In genomic region chr5:127892467-127893207, GRCh38 we compare ENCODE assay signal across 9 cellular contexts.
DNase-seq lines count a peak whose midpoint lies in the region; ATAC-seq, FAIRE-seq and TF ChIP-seq lines count a peak whose summit lies in the region.
"Had no signal": no experiment of that assay in that cellular context is flagged by ENCODE, and none has a peak within 500 bp of the region (broad histone marks: within the 10 kb centered on the region; RNA-seq: fewer than 3 reads in every experiment).

No MANE protein-coding gene starts in this region.

- in situ Hi-C loops in HepG2 (cut with HindIII; ENCODE audit: extremely low pct_ligation_motif_present, low pct_unique_long_range_greater_than_20kb): loop anchor here (25.0 kb wide), 1 partner anchor 195 kb away; the partner anchor contains the start of gene SLC12A2

- H3K36me3 ChIP-seq in CD8-positive, alpha-beta memory T cell (ENCODE audit: insufficient read depth, low read length): no peaks in the 10 kb centered on the region
- no peaks in the 10 kb centered on the region for H3K36me3 ChIP-seq in astrocyte (ENCODE audit: insufficient read depth, low read length)
- no peaks in the 10 kb centered on the region for H3K36me3 ChIP-seq in HepG2 (replicated peaks in 1 of 2; ENCODE audit: control insufficient read depth in 1 of 2, insufficient read depth in 2 of 2, low read length in 2 of 2)

- peaks cover 1 to 5% of the 10 kb centered on the region in 2 donors for H3K27me3 Mint-ChIP-seq in CD8-positive, alpha-beta memory T cell
- no peaks in the 10 kb centered on the region for H3K27me3 Mint-ChIP-seq in astrocyte (ENCODE audit: low read depth, unreplicated experiment)

- H4K20me1 ChIP-seq in astrocyte (ENCODE audit: insufficient read depth, low read length) (no peaks in the 10 kb centered on the region), HepG2 (ENCODE audit: insufficient read depth, low read length) (no peaks in the 10 kb centered on the region)

- no peak for TF ChIP-seq RAD21 in HepG2 (CRISPR knock-in tag; IDR thresholded peaks at IDR 0.05)

- CTCF ChIA-PET in CD8-positive, alpha-beta memory T cell (lab: Charles Lee): interaction anchor here (1.3 kb wide), 1 partner anchor 17 kb away, joined by 3 read pairs; no protein-coding TSS in a partner anchor
- CTCF ChIA-PET in HepG2 (lab: Yijun Ruan, JAX; ENCODE audit: low intra/inter-chr PET ratio, low total read pairs): no interaction called here

- H3K9ac ChIP-seq in astrocyte (ENCODE audit: low read length): no peak overlapping the region
- no peak overlapping the region for H3K9ac ChIP-seq in HepG2 (ENCODE audit: insufficient read depth, low read depth, low read length)

- H3K9me3 ChIP-seq in CD8-positive, alpha-beta memory T cell (ENCODE audit: low read length): no peaks in the 10 kb centered on the region
- H3K9me3 ChIP-seq in astrocyte (ENCODE audit: insufficient read depth, low read depth, low read length): no peaks in the 10 kb centered on the region
- no peaks in the 10 kb centered on the region for H3K9me3 ChIP-seq in HepG2 (ENCODE audit: low read length)

- peaks cover 0 to 1% (median 0%) of the 10 kb centered on the region in 5 donors for H3K9me3 Mint-ChIP-seq in CD8-positive, alpha-beta memory T cell
- no peaks in the 10 kb centered on the region for H3K9me3 Mint-ChIP-seq in astrocyte (ENCODE audit: unreplicated experiment)

- no TSS peak for BruUV-seq in HepG2 (replicated peaks; lab: Mats Ljungman, UMichigan)

- H3K4me2 ChIP-seq in astrocyte (ENCODE audit: low read length) (peak overlapping the region; percentile 49), HepG2 (ENCODE audit: low read depth, low read length) (no peak overlapping the region)

- no peak for TF ChIP-seq EP300 in HepG2 (IDR thresholded peaks at IDR 0.05; ENCODE audit: low read depth in 2 of 2, low read length in 2 of 2)
- no peak for TF ChIP-seq EP300 in HepG2 (CRISPR knock-in tag; IDR thresholded peaks at IDR 0.05; ENCODE audit: borderline replicate concordance)

- H3K36me3 Mint-ChIP-seq in CD8-positive, alpha-beta memory T cell: peaks cover 0 to 3% (median 0%) of the 10 kb centered on the region in 3 donors
- no peaks in the 10 kb centered on the region for H3K36me3 Mint-ChIP-seq in astrocyte (ENCODE audit: low read depth, unreplicated experiment)

- TF ChIP-seq CTCF in astrocyte (IDR thresholded peaks at IDR 0.05; ENCODE audit: insufficient read depth, low read depth, low read length) (no peak), HepG2 (CRISPR knock-in tag; IDR thresholded peaks at IDR 0.05) (no peak)

- H3K79me2 ChIP-seq in astrocyte (ENCODE audit: insufficient read depth, low read length): no peaks in the 10 kb centered on the region
- no peaks in the 10 kb centered on the region for H3K79me2 ChIP-seq in HepG2 (ENCODE audit: insufficient read depth, low read length)

- 5% methylated on average over 5 of the region's 6 CpGs for WGBS in HepG2 (ENCODE audit: low lambda C conversion rate)

- peak overlapping the region in 3 of 7 donors; percentile 24 to 29 (median 28) for H3K4me3 Mint-ChIP-seq in CD8-positive, alpha-beta memory T cell
- no peak overlapping the region for H3K4me3 Mint-ChIP-seq in astrocyte (ENCODE audit: unreplicated experiment)

- no peak for TF ChIP-seq POLR2A in HepG2 (IDR thresholded peaks at IDR 0.05; ENCODE audit: insufficient read depth in 1 of 2, low read depth in 2 of 2, low read length in 2 of 2)

- peak in 1 of 5 donors; percentile 13 for DNase-seq in CD8-positive, alpha-beta memory T cell
- DNase-seq in HTR-8/SVneo (ENCODE audit: insufficient read length, low spot score) (peak; percentile 56), astrocyte (ENCODE audit: low read depth) (peak; percentile 77), HepG2 (ENCODE audit: low spot score) (peak; percentile 29), mesenteric fat pad (ENCODE audit: low spot score) (no peak), NCI-H1092 treated with DMSO at 0.1 percent for 48 hours (lab: John Stamatoyannopoulos, UW) (no peak)
- no peak for DNase-seq in effector CD4-positive, alpha-beta T cell

- peaks cover 5 to 22% (median 12%) of the 10 kb centered on the region in 3 donors for H3K4me1 Mint-ChIP-seq in CD8-positive, alpha-beta memory T cell
- H3K4me1 Mint-ChIP-seq in astrocyte (ENCODE audit: low read depth, unreplicated experiment): no peaks in the 10 kb centered on the region

- no peaks in the 10 kb centered on the region for H3K4me1 ChIP-seq in CD8-positive, alpha-beta memory T cell (ENCODE audit: insufficient read depth, low read length)
- H3K4me1 ChIP-seq in astrocyte (ENCODE audit: insufficient read depth, low read length) (peaks cover 14% of the 10 kb centered on the region), HepG2 (ENCODE audit: insufficient read depth, low read length) (peaks cover 4% of the 10 kb centered on the region; the same call in 1 of the 2 replicates)

- POLR2A ChIA-PET in CD8-positive, alpha-beta memory T cell (lab: Charles Lee): no interaction called here
- POLR2A ChIA-PET in HepG2 (lab: Yijun Ruan, JAX): no interaction called here

- H2AFZ ChIP-seq in astrocyte (ENCODE audit: low read depth, low read length) (no peak overlapping the region), HepG2 (ENCODE audit: low read length) (no peak overlapping the region)

- FAIRE-seq in HTR-8/SVneo (lab: Jason Lieb, UNC) (no peak), astrocyte (lab: Jason Lieb, UNC) (peak; percentile 49), HepG2 (lab: Jason Lieb, UNC) (no peak)

- H3K27ac ChIP-seq in CD8-positive, alpha-beta memory T cell (ENCODE audit: low read depth, low read length): no peak overlapping the region
- H3K27ac ChIP-seq in astrocyte (ENCODE audit: low read depth, low read length): no peak overlapping the region
- H3K27ac ChIP-seq in HepG2 (ENCODE audit: extremely low read length, insufficient read depth, low read length): no peak overlapping the region

- no peak overlapping the region for H3K4me3 ChIP-seq in CD8-positive, alpha-beta memory T cell (ENCODE audit: low read length)
- H3K4me3 ChIP-seq in astrocyte (ENCODE audit: insufficient read depth, low read depth, low read length): no peak overlapping the region
- H3K4me3 ChIP-seq in HepG2 (replicated peaks in 1 of 3; ENCODE audit: insufficient read depth in 1 of 3, low read depth in 2 of 3, low read length in 3 of 3): no peak overlapping the region

- H3K27ac Mint-ChIP-seq in CD8-positive, alpha-beta memory T cell: peak overlapping the region in 5 of 8 donors; percentile 11 to 54 (median 22)
- no peak overlapping the region for H3K27ac Mint-ChIP-seq in astrocyte (ENCODE audit: unreplicated experiment)

- no peak for ATAC-seq in HepG2
- ATAC-seq in GM21825 (IDR thresholded peaks at IDR 0.05; ENCODE audit: unreplicated experiment): no peak
- ATAC-seq: Panc1 had no signal

- intact Hi-C loops in HepG2 (cut with micrococcal nuclease; ENCODE audit: unreplicated experiment): no loop called here

- H3K27me3 ChIP-seq in CD8-positive, alpha-beta memory T cell (ENCODE audit: insufficient read depth, low read length, poor library complexity, severe bottlenecking): no peaks in the 10 kb centered on the region
- no peaks in the 10 kb centered on the region for H3K27me3 ChIP-seq in astrocyte (ENCODE audit: insufficient read depth, low read length)
- H3K27me3 ChIP-seq in HepG2 (ENCODE audit: control insufficient read depth in 1 of 2, insufficient read depth in 2 of 2, low read length in 2 of 2): peaks cover 0 to 5% of the 10 kb centered on the region in 2 experiments; a peak in 1 of 5 replicates

TF ChIP-seq in HepG2, 621 proteins besides CTCF, POLR2A, EP300 and RAD21 (continues in another document):
- TF ChIP-seq RFX3 (CRISPR knock-in tag; IDR thresholded peaks at IDR 0.05) (no peak), SNAPC5 (CRISPR knock-in tag; IDR thresholded peaks at IDR 0.05; ENCODE audit: borderline replicate concordance) (no peak), SIX1 (CRISPR knock-in tag; IDR thresholded peaks at IDR 0.05; ENCODE audit: borderline replicate concordance) (no peak), ZNF136 (CRISPR knock-in tag; IDR thresholded peaks at IDR 0.05; ENCODE audit: low read depth) (no peak), ZNF160 (CRISPR knock-in tag; IDR thresholded peaks at IDR 0.05) (no peak), CBFB (CRISPR knock-in tag; IDR thresholded peaks at IDR 0.05) (no peak), ZNF12 (CRISPR knock-in tag; IDR thresholded peaks at IDR 0.05) (no peak), ZNF331 (CRISPR knock-in tag; IDR thresholded peaks at IDR 0.05) (no peak), SP5 (CRISPR knock-in tag; IDR thresholded peaks at IDR 0.05; ENCODE audit: borderline replicate concordance, low read depth) (no peak), ZNF317 (CRISPR knock-in tag; IDR thresholded peaks at IDR 0.05) (no peak), AGO1 (IDR thresholded peaks at IDR 0.05; ENCODE audit: low read depth, low read length, poor library complexity, severe bottlenecking) (no peak), MYPOP (CRISPR knock-in tag; IDR thresholded peaks at IDR 0.05) (no peak), ATF2 (CRISPR knock-in tag; IDR thresholded peaks at IDR 0.05) (no peak), ZNF232 (CRISPR knock-in tag; IDR thresholded peaks at IDR 0.05; ENCODE audit: borderline replicate concordance) (no peak)

Comparison
In these comparisons a context has a peak if more than half of its experiments do, and no peak if none do; other contexts are left out.
1. DNase-seq: peak in HTR-8/SVneo (single experiment), astrocyte (single experiment) and HepG2 (single experiment); none in mesenteric fat pad (single experiment), NCI-H1092 treated with DMSO at 0.1 percent for 48 hours (single experiment) and effector CD4-positive, alpha-beta T cell (single experiment).